In genomic region chr7:99404977-99405320, GRCh38 we compare ENCODE assay signal across 17 cellular contexts.
"Had no signal": no experiment of that assay in that cellular context is flagged by ENCODE, and none has a peak within 500 bp of the region (broad histone marks: within the 10 kb centered on the region; RNA-seq: fewer than 3 reads in every experiment).

No MANE protein-coding gene starts in this region.

- DNase-seq: activated CD4-positive, alpha-beta T cell treated with anti-CD3 and anti-CD28 coated beads, Interleukin-2, amount 50 U/mL, for 48 hours; activated effector memory CD4-positive, alpha-beta T cell treated with anti-CD3 and anti-CD28 coated beads, Interleukin-2, amount 50 U/mL, for 16 hours; activated naive CD8-positive, alpha-beta T cell treated with anti-CD3 and anti-CD28 coated beads for 36 hours; activated T-cell treated with anti-CD3 and anti-CD28 coated beads, Interleukin-2, amount 50 U/mL, for 48 hours; anterior cingulate cortex; brain microvascular endothelial cell; dermis blood vessel endothelial cell; left colon; lower lobe of right lung; occipital lobe; stimulated activated CD4-positive, alpha-beta T cell treated with anti-CD3 and anti-CD28 coated beads, Interleukin-2, amount 100 ng/mL, for 48 hours; stimulated activated naive B cell treated with anti-CD40 and anti-IgM and Interleukin-4, amounts not matched to agents 10 μg/mL and 1 μg/mL and 100 μg/mL, for 72 hours; T-helper 17 cell; thyroid gland; uterus; WERI-Rb-1 had no signal

- H3K9me3 Mint-ChIP-seq: activated naive CD8-positive, alpha-beta T cell treated with anti-CD3 and anti-CD28 coated beads for 36 hours; stimulated activated naive B cell treated with anti-CD40 and anti-IgM and Interleukin-4, amounts not matched to agents 10 μg/mL and 1 μg/mL and 100 μg/mL, for 72 hours had no signal

- H3K9me3 ChIP-seq: heart left ventricle, lower lobe of right lung, thyroid gland, uterus had no signal

- H3K27me3 Mint-ChIP-seq: activated naive CD8-positive, alpha-beta T cell treated with anti-CD3 and anti-CD28 coated beads for 36 hours; stimulated activated naive B cell treated with anti-CD40 and anti-IgM and Interleukin-4, amounts not matched to agents 10 μg/mL and 1 μg/mL and 100 μg/mL, for 72 hours; T-helper 17 cell had no signal

- H3K36me3 ChIP-seq: uterus had no signal

- ATAC-seq: heart left ventricle; left colon; lower lobe of right lung; stimulated activated naive B cell treated with anti-CD40 and anti-IgM and Interleukin-4, amounts not matched to agents 10 μg/mL and 1 μg/mL and 100 μg/mL, for 72 hours; T-helper 17 cell had no signal

- H3K4me3 Mint-ChIP-seq: activated naive CD8-positive, alpha-beta T cell treated with anti-CD3 and anti-CD28 coated beads for 36 hours; stimulated activated naive B cell treated with anti-CD40 and anti-IgM and Interleukin-4, amounts not matched to agents 10 μg/mL and 1 μg/mL and 100 μg/mL, for 72 hours; T-helper 17 cell had no signal

- H3K27ac ChIP-seq: brain microvascular endothelial cell, heart left ventricle, lower lobe of right lung, thyroid gland, uterus, WERI-Rb-1 had no signal

- H3K27me3 ChIP-seq: brain microvascular endothelial cell, heart left ventricle, thyroid gland, uterus had no signal

- H3K4me3 ChIP-seq: heart left ventricle, lower lobe of right lung, thyroid gland, uterus had no signal
